9 cellular contexts compared by ENCODE assay signal in the genomic region with DNA sequence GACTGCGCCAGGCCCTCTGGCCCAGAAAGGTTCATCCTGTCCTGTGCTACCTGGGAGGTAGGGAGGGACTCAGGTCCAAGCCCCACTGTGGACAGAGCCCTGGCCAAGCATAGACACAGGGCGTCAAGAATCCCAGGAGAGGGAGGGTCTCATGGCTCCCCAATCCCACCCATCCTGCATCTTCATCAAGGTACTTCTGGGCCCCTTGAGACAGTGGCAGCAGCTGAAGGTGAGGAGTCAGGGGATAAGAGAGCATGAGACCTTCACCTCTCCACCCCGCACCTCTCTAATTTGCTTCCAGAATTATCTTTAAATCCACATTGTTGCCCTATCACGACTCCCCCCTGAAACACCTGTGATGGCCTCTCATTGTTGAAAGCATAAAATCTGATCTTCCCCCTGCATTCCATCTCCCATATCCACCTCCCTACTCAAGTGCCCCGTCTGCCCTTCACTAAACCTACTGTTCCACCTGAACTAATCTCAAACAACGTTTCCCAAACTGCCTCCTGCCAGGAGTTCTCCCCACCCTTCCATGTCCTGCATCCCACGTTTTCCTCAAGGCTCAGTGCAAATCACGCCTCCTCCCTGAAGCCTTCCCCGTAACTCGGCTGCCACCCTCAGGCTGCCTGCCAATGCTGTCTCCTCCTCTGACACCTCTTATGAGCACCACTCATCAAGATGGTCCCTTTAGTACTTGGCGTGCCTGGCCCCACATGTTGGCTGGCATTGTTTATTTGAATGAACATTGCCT. TPM values are rescaled to one million over a fixed set of nuclear protein-coding genes. Genes with fewer than 3 reads are reported as not detected.
DNase-seq lines count a peak whose midpoint lies in the region; ATAC-seq and TF ChIP-seq lines count a peak whose summit lies in the region.
"Had no signal": no experiment of that assay in that cellular context is flagged by ENCODE, and none has a peak within 500 bp of the region (broad histone marks: within the 10 kb centered on the region; RNA-seq: fewer than 3 reads in every experiment).

No MANE protein-coding gene starts in this region.

- peaks cover 0 to 3% (median under 1%) of the 10 kb centered on the region in 4 donors for H3K4me1 Mint-ChIP-seq in naive thymus-derived CD8-positive, alpha-beta T cell

- TF ChIP-seq CTCF in Peyer's patch (IDR thresholded peaks at IDR 0.05) (peak in 3 of 6 experiments; percentile 63 to 75 (median 71)), cardiac muscle cell (IDR thresholded peaks at IDR 0.05; ENCODE audit: low read depth, low read length) (peak; percentile 16), spleen (IDR thresholded peaks at IDR 0.05 in 8 of 11, conservative IDR thresholded peaks at IDR 0.05 in 3 of 11) (no peak), GM20000 (IDR thresholded peaks at IDR 0.05; ENCODE audit: extremely low read depth, missing control alignments) (no peak)

- H3K36me3 Mint-ChIP-seq in naive thymus-derived CD8-positive, alpha-beta T cell: no peaks in the 10 kb centered on the region

- no peaks in the 10 kb centered on the region for H3K9me3 ChIP-seq in Peyer's patch
- H3K9me3 ChIP-seq in cardiac muscle cell (ENCODE audit: low read depth): no peaks in the 10 kb centered on the region
- H3K9me3 ChIP-seq in spleen: no peaks in the 10 kb centered on the region

- TF ChIP-seq POLR2A in Peyer's patch (IDR thresholded peaks at IDR 0.05): no peak
- TF ChIP-seq POLR2A in spleen (IDR thresholded peaks at IDR 0.05): no peak

- 67 to 80% (median 69%) methylated on average over 11 of the region's 11 CpGs for WGBS in spleen, 5 donors

- no peaks in the 10 kb centered on the region for H3K36me3 ChIP-seq in Peyer's patch
- H3K36me3 ChIP-seq in cardiac muscle cell: no peaks in the 10 kb centered on the region
- no peaks in the 10 kb centered on the region for H3K36me3 ChIP-seq in spleen

- POLR2A ChIA-PET in naive thymus-derived CD8-positive, alpha-beta T cell (lab: Charles Lee): no interaction called here

- no peak overlapping the region for H3K27ac Mint-ChIP-seq in naive thymus-derived CD8-positive, alpha-beta T cell

- intact Hi-C loops in spleen (cut with DNase I; ENCODE audit: low total_unique reads): loop anchor here (10.0 kb wide), 1 partner anchor 391 kb away; no protein-coding TSS in a partner anchor

- peaks cover 0 to 16% (median 2%) of the 10 kb centered on the region in 4 donors for H3K4me1 ChIP-seq in Peyer's patch
- peaks cover 32% of the 10 kb centered on the region for H3K4me1 ChIP-seq in cardiac muscle cell (ENCODE audit: low read depth)
- peaks cover 0 to 26% (median 13%) of the 10 kb centered on the region in 6 donors for H3K4me1 ChIP-seq in spleen

- no peak for ATAC-seq in naive thymus-derived CD8-positive, alpha-beta T cell

- no peak overlapping the region for H3K4me3 Mint-ChIP-seq in naive thymus-derived CD8-positive, alpha-beta T cell

- H3K27me3 Mint-ChIP-seq in naive thymus-derived CD8-positive, alpha-beta T cell: peaks cover 18 to 53% (median 27%) of the 10 kb centered on the region in 5 donors

- H3K27me3 ChIP-seq in Peyer's patch (no peaks in the 10 kb centered on the region), cardiac muscle cell (no peaks in the 10 kb centered on the region), spleen (replicated peaks in 1 of 7) (peaks cover 0 to 37% (median 0%) of the 10 kb centered on the region in 7 donors)

- H3K27ac ChIP-seq in Peyer's patch (no peak overlapping the region), cardiac muscle cell (peak overlapping the region; percentile 94), spleen (peak overlapping the region in 6 of 8 donors; percentile 8 to 66 (median 48))

- no peaks in the 10 kb centered on the region for H3K9me3 Mint-ChIP-seq in naive thymus-derived CD8-positive, alpha-beta T cell

- H3K4me3 ChIP-seq in Peyer's patch (no peak overlapping the region), cardiac muscle cell (no peak overlapping the region), spleen (no peak overlapping the region)

- DNase-seq in NCI-H2107 treated with DMSO at 0.1 percent for 48 hours (lab: John Stamatoyannopoulos, UW; ENCODE audit: unreplicated experiment) (peak; percentile 29), NCI-H2107 (lab: John Stamatoyannopoulos, UW) (no peak), Peyer's patch (peak in 2 of 3 donors; percentile 77 to 82), cardiac muscle cell (ENCODE audit: low read depth in 1 of 2, low spot score in 1 of 2) (peak in 1 of 2 donors; percentile 49), spleen (no peak), GM20000 (ENCODE audit: low spot score) (no peak)
- no peak for DNase-seq in stimulated activated CD4-positive, alpha-beta T cell treated with anti-CD3 and anti-CD28 coated beads, Interleukin-4, amount 100 ng/mL, for 4 hours
- DNase-seq in naive thymus-derived CD8-positive, alpha-beta T cell: no peak
- DNase-seq: KG1 had no signal

RNA-seq across cellular contexts. Expression of a gene that starts 27.1 kb away (rescaled TPM):
- total RNA-seq in Peyer's patch (100 to 1,000 TPM; 320 to 614 (median 477) TPM), cardiac muscle cell (310 and 601 TPM in 2 replicates), spleen (10 to 100 TPM; 23.3 to 57.2 (median 26.0) TPM)
- polyA plus RNA-seq in cardiac muscle cell (472 and 838 TPM in 2 replicates), spleen (10 to 100 TPM; 16.8 to 23.0 (median 18.4) TPM)
- 10 to 100 TPM in 1 of 2 experiments, 1 to 10 TPM in 1; 9.7 to 10.6 TPM for total RNA-seq in naive thymus-derived CD8-positive, alpha-beta T cell
- polyA plus RNA-seq in naive thymus-derived CD8-positive, alpha-beta T cell: 1 to 10 TPM; 3.5 to 9.3 (median 9.0) TPM

RNA-seq across cellular contexts. Expression of a gene that starts 30.3 kb away (rescaled TPM):
- total RNA-seq in Peyer's patch (100 to 1,000 TPM; 234 to 531 (median 250) TPM), cardiac muscle cell (374 and 722 TPM in 2 replicates), spleen (100 to 1,000 TPM; 379 to 490 (median 468) TPM)
- polyA plus RNA-seq in cardiac muscle cell (50.0 and 81.5 TPM in 2 replicates), spleen (100 to 1,000 TPM; 105 to 132 (median 119) TPM)
- total RNA-seq in naive thymus-derived CD8-positive, alpha-beta T cell: 100 to 1,000 TPM; 752 to 804 TPM
- 100 to 1,000 TPM; 116 to 146 (median 124) TPM for polyA plus RNA-seq in naive thymus-derived CD8-positive, alpha-beta T cell

Comparison
In these comparisons a context has a peak if more than half of its experiments do, and no peak if none do; other contexts are left out.
1. DNase-seq: peak in NCI-H2107 treated with DMSO at 0.1 percent for 48 hours (single experiment) and Peyer's patch (2 of 3); none in NCI-H2107 (single experiment), spleen (single experiment), GM20000 (single experiment), stimulated activated CD4-positive, alpha-beta T cell treated with anti-CD3 and anti-CD28 coated beads, Interleukin-4, amount 100 ng/mL, for 4 hours (0 of 2) and naive thymus-derived CD8-positive, alpha-beta T cell (0 of 10).
2. H3K27ac ChIP-seq: peak in cardiac muscle cell (single experiment) and spleen (6 of 8); none in Peyer's patch (0 of 4).